ENCODE assay signal across 3 cellular contexts in genomic region chr11:71068963-71069362, GRCh38.
TF ChIP-seq lines count a peak whose summit lies in the region.

No MANE protein-coding gene starts in this region.

TF ChIP-seq in HepG2, 621 proteins besides CTCF, POLR2A, EP300 and RAD21:
- TF ChIP-seq RFX1 (IDR thresholded peaks at IDR 0.05) (peak; percentile 67; the same call in 1 of the 2 replicates), KDM5B (CRISPR knock-in tag; IDR thresholded peaks at IDR 0.05; ENCODE audit: borderline replicate concordance) (no peak), ZBTB46 (CRISPR knock-in tag; IDR thresholded peaks at IDR 0.05; ENCODE audit: borderline replicate concordance) (no peak), SOX6 (IDR thresholded peaks at IDR 0.05) (0 out of 2 replicates have a peak, but pooled peaks have one; percentile 59), SOX6 (CRISPR knock-in tag; IDR thresholded peaks at IDR 0.05) (no peak), ZNF121 (CRISPR knock-in tag; IDR thresholded peaks at IDR 0.05) (no peak), ELF4 (CRISPR knock-in tag; IDR thresholded peaks at IDR 0.05; ENCODE audit: borderline replicate concordance) (no peak), PTBP1 (IDR thresholded peaks at IDR 0.05; ENCODE audit: low read depth, low read length, poor library complexity, severe bottlenecking) (no peak), SRF (IDR thresholded peaks at IDR 0.05; ENCODE audit: low read depth, low read length) (no peak), CREB1 (IDR thresholded peaks at IDR 0.05) (peak; percentile 91), CREB1 (CRISPR knock-in tag; IDR thresholded peaks at IDR 0.05) (no peak), FOXK2 (IDR thresholded peaks at IDR 0.05) (0 out of 2 replicates have a peak, but pooled peaks have one; percentile 18)

TF ChIP-seq in GM12878, 131 proteins besides CTCF, POLR2A, EP300 and RAD21:
- TF ChIP-seq POU2F2 (IDR thresholded peaks at IDR 0.05; ENCODE audit: borderline replicate concordance, low read depth, low read length), result no peak
- TF ChIP-seq NR2C2 (IDR thresholded peaks at IDR 0.05; ENCODE audit: borderline replicate concordance, control insufficient read depth, insufficient read length, low read depth), result peak; percentile 24
TF ChIP-seq in GM12878: peak in this region for 1.

TF ChIP-seq in H1, 55 proteins besides CTCF, POLR2A, EP300 and RAD21:
- TF ChIP-seq MAFK (IDR thresholded peaks at IDR 0.05; ENCODE audit: low read depth, low read length) (no peak), CHD1 (IDR thresholded peaks at IDR 0.05; ENCODE audit: low read depth, low read length) (no peak), JUND (IDR thresholded peaks at IDR 0.05; ENCODE audit: low read length) (no peak), FOSL1 (IDR thresholded peaks at IDR 0.05; ENCODE audit: insufficient read depth, low read depth, low read length) (no peak), SP1 (IDR thresholded peaks at IDR 0.05; ENCODE audit: low read depth, low read length) (no peak), JUN (IDR thresholded peaks at IDR 0.05; ENCODE audit: low read depth, low read length) (no peak), CHD2 (IDR thresholded peaks at IDR 0.05; ENCODE audit: low read length) (no peak), USF2 (IDR thresholded peaks at IDR 0.05; ENCODE audit: low read length) (no peak), SUZ12 (IDR thresholded peaks at IDR 0.05; ENCODE audit: low read length) (no peak), BACH1 (IDR thresholded peaks at IDR 0.05; ENCODE audit: low read length) (no peak), TAF7 (optimal IDR thresholded peaks at IDR 0.05; ENCODE audit: borderline replicate concordance, low read depth, low read length) (no peak), SP4 (IDR thresholded peaks at IDR 0.05; ENCODE audit: low read length) (no peak), CBX5 (IDR thresholded peaks at IDR 0.05; ENCODE audit: low read depth, low read length) (no peak), TEAD4 (IDR thresholded peaks at IDR 0.05; ENCODE audit: low read depth, low read length) (no peak), NRF1 (IDR thresholded peaks at IDR 0.05; ENCODE audit: low read depth, low read length) (no peak), NANOG (IDR thresholded peaks at IDR 0.05; ENCODE audit: insufficient read depth, low read depth, low read length, poor library complexity, severe bottlenecking) (no peak)
